8 cellular contexts compared by ENCODE assay signal in the genomic region with DNA sequence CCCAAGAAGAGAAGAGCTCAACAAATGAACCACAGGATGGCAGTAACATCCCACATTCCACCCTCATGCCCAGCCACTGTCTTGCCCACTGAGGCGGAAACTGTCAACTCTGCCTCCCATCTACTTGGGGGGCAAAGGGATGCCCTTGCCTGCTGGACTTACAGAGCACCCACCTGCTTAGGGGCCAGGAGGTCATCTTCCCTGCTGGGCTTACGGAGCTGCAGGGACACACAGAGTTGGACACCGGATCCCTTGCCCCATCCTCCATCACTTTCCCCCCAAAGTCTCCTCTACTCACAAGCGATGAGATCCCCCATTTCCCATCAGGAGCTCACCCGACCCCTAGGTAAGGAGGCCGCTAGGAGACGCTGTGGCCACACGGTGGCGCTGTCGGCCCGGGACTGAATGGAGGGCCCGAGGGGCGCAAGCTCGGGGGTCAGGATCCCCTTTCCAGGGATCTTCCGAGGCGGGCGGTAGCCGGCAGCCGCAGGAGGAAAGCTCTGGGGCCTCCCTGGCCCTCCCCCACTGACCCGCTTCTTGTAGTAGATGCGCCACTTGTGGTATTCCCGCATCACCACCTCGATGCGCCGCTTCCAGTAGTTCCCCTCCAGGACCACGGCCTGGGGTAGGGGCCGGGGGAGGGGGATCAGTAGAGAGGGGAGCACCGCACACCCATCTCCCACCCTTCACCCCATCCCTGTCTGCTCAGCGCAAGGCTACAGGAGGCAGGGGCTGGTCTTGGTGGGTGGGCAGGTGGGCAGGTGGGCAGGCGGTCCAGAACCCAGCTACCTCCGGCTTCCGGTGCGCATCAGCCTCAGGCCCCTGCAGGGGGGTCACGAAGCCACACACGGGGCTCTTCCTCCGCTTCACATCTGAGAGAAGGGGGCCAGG. TPM values are rescaled to one million over a fixed set of nuclear protein-coding genes. Genes with fewer than 3 reads are reported as not detected.
DNase-seq lines count a peak whose midpoint lies in the region; ATAC-seq and TF ChIP-seq lines count a peak whose summit lies in the region.

No MANE protein-coding gene starts in this region.

- no peaks in the 10 kb centered on the region for H3K4me1 ChIP-seq in A673 (ENCODE audit: insufficient read depth, low read length, poor library complexity, severe bottlenecking)
- H3K4me1 ChIP-seq in neuronal stem cell (ENCODE audit: control insufficient read depth in 2 of 2, insufficient read depth in 1 of 2, low read depth in 1 of 2, low read length in 2 of 2), result peaks cover 0 to 4% of the 10 kb centered on the region in 2 donors
- H3K4me1 ChIP-seq in thyroid gland, result peaks cover 0 to 4% of the 10 kb centered on the region in 2 donors

- POLR2A ChIA-PET in A673 (lab: Charles Lee; ENCODE audit: low non-redundant PET), result no interaction called here

- H2BK15ac ChIP-seq in neuronal stem cell (ENCODE audit: low read length), result peak overlapping the region; percentile 87

- H3K36me3 ChIP-seq in A673 (ENCODE audit: insufficient read depth, low read length, poor library complexity, severe bottlenecking) (no peaks in the 10 kb centered on the region), neuronal stem cell (replicated peaks in 1 of 2; ENCODE audit: control insufficient read depth in 2 of 2, insufficient read depth in 2 of 2, low read length in 2 of 2) (no peaks in the 10 kb centered on the region), thyroid gland (no peaks in the 10 kb centered on the region)

- H2BK12ac ChIP-seq in neuronal stem cell (ENCODE audit: low read length), result no peak overlapping the region

- DNase-seq in A673 (ENCODE audit: low spot score), result peak; percentile 84
- DNase-seq in NOMO-1 (lab: John Stamatoyannopoulos, UW; ENCODE audit: unreplicated experiment in 2 of 2), result peak; percentile 64 to 74
- DNase-seq in activated T-cell treated with anti-CD3 and anti-CD28 coated beads for 48 hours (ENCODE audit: low read depth), result peak; percentile 51
- peak; percentile 28 for DNase-seq in fibroblast of peridontal ligament (ENCODE audit: extremely low read depth)
- DNase-seq in neuronal stem cell (ENCODE audit: low spot score), result peak; percentile 90
- peak; percentile 46 to 53 for DNase-seq in thyroid gland

- CTCF ChIA-PET in A673 (lab: Charles Lee), result interaction anchor here (0.5 to 3.0 kb wide), 16 partner anchors 10 to 793 kb away, joined by 3 to 45 read pairs (median 4); a partner anchor contains a TSS

- WGBS in neuronal stem cell (ENCODE audit: extremely low coverage in 2 of 2, insufficient read length in 2 of 2, insufficient replicate concordance in 1 of 2), 2 donors, result no CpG with 5 or more reads among the region's 36 CpGs
- 5 to 12% methylated on average over 21 to 31 of the region's 36 CpGs for WGBS in thyroid gland, 2 donors

- TF ChIP-seq POLR2A in thyroid gland (IDR thresholded peaks at IDR 0.05), result no peak

- H3K27me3 ChIP-seq in A673 (replicated peaks; ENCODE audit: insufficient read depth, low read depth, low read length, poor library complexity), result no peaks in the 10 kb centered on the region
- peaks cover 0 to 25% (median 0%) of the 10 kb centered on the region in 3 experiments for H3K27me3 ChIP-seq in neuronal stem cell (ENCODE audit: control insufficient read depth in 3 of 3, insufficient read depth in 3 of 3, low read depth in 1 of 3, low read length in 3 of 3)
- no peaks in the 10 kb centered on the region for H3K27me3 ChIP-seq in thyroid gland

- TF ChIP-seq CTCF in A673 (conservative IDR thresholded peaks at IDR 0.05; ENCODE audit: low read depth, low read length) (peak; percentile 97), thyroid gland (IDR thresholded peaks at IDR 0.05) (peak; percentile 77 to 94 (median 88))

- H2BK120ac ChIP-seq in neuronal stem cell (ENCODE audit: low read depth, low read length), result no peak overlapping the region

- no peak overlapping the region for H3K9ac ChIP-seq in neuronal stem cell (ENCODE audit: low read depth, low read length, poor library complexity)

- H2AFZ ChIP-seq in neuronal stem cell (ENCODE audit: low read length), result peak overlapping the region; percentile 90

- BruUV-seq in A673 (replicated peaks; lab: Mats Ljungman, UMichigan), result no TSS peak

- H3K4me3 ChIP-seq in A673 (ENCODE audit: low read depth, low read length, poor library complexity, severe bottlenecking) (no peak overlapping the region), neuronal stem cell (ENCODE audit: low read length in 2 of 2) (peak overlapping the region in 1 of 2 donors; percentile 61), thyroid gland (replicated peaks in 1 of 3) (no peak overlapping the region)

- H3K18ac ChIP-seq in neuronal stem cell (ENCODE audit: low read length), result peak overlapping the region; percentile 23

- peak overlapping the region; percentile 37 for H3K4ac ChIP-seq in neuronal stem cell (ENCODE audit: low read length)

- no peak overlapping the region for H4K91ac ChIP-seq in neuronal stem cell (ENCODE audit: low read depth, low read length, poor library complexity)

- H2AK5ac ChIP-seq in neuronal stem cell (ENCODE audit: low read depth, low read length), result peak overlapping the region; percentile 97

- H3K27ac ChIP-seq in A673 (ENCODE audit: low read depth, low read length, poor library complexity, severe bottlenecking), result no peak overlapping the region
- H3K27ac ChIP-seq in neuronal stem cell (replicated peaks; ENCODE audit: low read length), result no peak overlapping the region
- H3K27ac ChIP-seq in thyroid gland, result no peak overlapping the region

- peak overlapping the region; percentile 58 for H3K4me2 ChIP-seq in neuronal stem cell (ENCODE audit: insufficient read depth, low read length, poor library complexity, severe bottlenecking)

- ATAC-seq in GM18907 (IDR thresholded peaks at IDR 0.05; ENCODE audit: unreplicated experiment) (peak; percentile 49), HG03520 (IDR thresholded peaks at IDR 0.05; ENCODE audit: unreplicated experiment) (no peak)

- H3K9me3 ChIP-seq in A673 (ENCODE audit: low read depth, low read length, poor library complexity, severe bottlenecking) (no peaks in the 10 kb centered on the region), neuronal stem cell (replicated peaks in 1 of 2; ENCODE audit: control insufficient read depth in 2 of 2, insufficient read depth in 1 of 2, low read depth in 1 of 2, low read length in 2 of 2) (no peaks in the 10 kb centered on the region), thyroid gland (no peaks in the 10 kb centered on the region)

- no peak overlapping the region for H4K8ac ChIP-seq in neuronal stem cell (ENCODE audit: low read depth, low read length)

- intact Hi-C loops in A673 (cut with micrococcal nuclease; ENCODE audit: unreplicated experiment), result loop anchor here (1.0 to 10.0 kb wide), 3 partner anchors 60 to 248 kb away; a partner anchor contains a TSS
- intact Hi-C loops in thyroid gland (cut with DNase I), result loop anchor here (5.0 kb wide), 1 partner anchor 250 kb away; no protein-coding TSS in a partner anchor

- peaks cover 4% of the 10 kb centered on the region for H3K79me1 ChIP-seq in neuronal stem cell (ENCODE audit: low read depth, low read length)

- H3K23ac ChIP-seq in neuronal stem cell (ENCODE audit: low read depth, low read length, poor library complexity), result peak overlapping the region; percentile 80

- H2BK5ac ChIP-seq in neuronal stem cell (ENCODE audit: low read length), result no peak overlapping the region

- H3K14ac ChIP-seq in neuronal stem cell (ENCODE audit: low read length), result peak overlapping the region; percentile 82

RNA-seq across cellular contexts. Expression of a gene that starts 17.3 kb away (rescaled TPM):
- 17.4 and 20.6 TPM in 2 replicates for total RNA-seq in A673 (2021)
- polyA plus RNA-seq in neuronal stem cell (2013, experiment 1 of 2), result 2.3 TPM
- polyA plus RNA-seq in neuronal stem cell (2013, experiment 2 of 2), result 3.2 TPM
- total RNA-seq in thyroid gland, result 10 to 100 TPM in 1 of 4 donors, 1 to 10 TPM in 3; 3.7 to 39.5 (median 8.7) TPM

RNA-seq across cellular contexts. Expression of a gene that starts 28.7 kb away (rescaled TPM):
- total RNA-seq in A673 (2021) (48.9 and 51.9 TPM in 2 replicates), thyroid gland (10 to 100 TPM; 50.4 to 89.9 (median 73.3) TPM)
- polyA plus RNA-seq in neuronal stem cell (2013, experiment 1 of 2), result 26.1 TPM
- 23.8 TPM for polyA plus RNA-seq in neuronal stem cell (2013, experiment 2 of 2)

RNA-seq across cellular contexts. Expression of a gene that starts 49.6 kb away (rescaled TPM):
- total RNA-seq in A673 (2021) (53.0 and 56.3 TPM in 2 replicates), thyroid gland (10 to 100 TPM; 52.5 to 83.1 (median 74.4) TPM)
- 49.2 TPM for polyA plus RNA-seq in neuronal stem cell (2013, experiment 1 of 2)
- 49.9 TPM for polyA plus RNA-seq in neuronal stem cell (2013, experiment 2 of 2)

Comparison
In these comparisons a context has a peak if more than half of its experiments do, and no peak if none do; other contexts are left out.
1. DNase-seq: peak in every context shown above with its lines; median percentile 90 in neuronal stem cell; 84 in A673; 69 in NOMO-1; 51 in activated T-cell treated with anti-CD3 and anti-CD28 coated beads for 48 hours; 50 in thyroid gland; 28 in fibroblast of peridontal ligament.